ENCODE assay signal across 26 cellular contexts in the genomic region with DNA sequence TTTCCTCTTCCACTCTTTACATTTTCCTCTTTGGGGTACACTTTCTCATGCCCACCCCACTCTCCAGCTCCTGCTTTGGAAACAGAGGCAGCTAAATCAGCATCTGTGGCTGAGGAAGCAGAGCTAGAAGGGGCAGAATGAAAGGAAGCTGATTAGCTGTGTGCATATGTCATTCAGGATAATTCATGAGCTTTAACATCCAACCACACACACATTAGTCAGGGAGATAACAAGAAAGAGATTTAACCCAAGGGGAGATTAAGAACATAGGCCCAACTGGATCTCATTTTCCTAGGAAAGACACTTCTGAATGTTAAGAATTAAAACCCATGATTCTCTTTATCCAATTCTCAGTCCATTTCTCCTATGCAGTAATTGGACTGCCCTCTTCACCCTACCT.
"Had no signal": no experiment of that assay in that cellular context is flagged by ENCODE, and none has a peak within 500 bp of the region (broad histone marks: within the 10 kb centered on the region; RNA-seq: fewer than 3 reads in every experiment).

No MANE protein-coding gene starts in this region.

- ATAC-seq: activated CD4-positive, CD25-positive, alpha-beta regulatory T cell treated with anti-CD3 and anti-CD28 coated beads, Interleukin-2, amount 50 U/mL, for 24 hours; activated T-helper 17 cell treated with anti-CD3 and anti-CD28 coated beads, Interleukin-2, amount 50 U/mL, for 72 hours; left lung; lower lobe of right lung; natural killer cell; sciatic nerve; stimulated activated effector memory CD8-positive, alpha-beta T cell treated with anti-CD3 and anti-CD28 coated beads, Interleukin-12 subunit alpha, Interleukin-12 subunit beta, amount 100 ng/mL, for 72 hours had no signal

- H3K4me3 ChIP-seq: esophagus muscularis mucosa, left lung, lower lobe of right lung, uterus had no signal

- H3K9me3 ChIP-seq: esophagus muscularis mucosa, lower lobe of right lung, neutrophil, uterus had no signal

- H3K27me3 ChIP-seq: esophagus muscularis mucosa, left lung, neutrophil, uterus had no signal

- H3K4me1 Mint-ChIP-seq: activated CD4-positive, alpha-beta T cell treated with anti-CD3 and anti-CD28 coated beads, Interleukin-2, amount 10 ng/mL, durations not matched to agents 24 days and 14 days; activated T-helper 17 cell treated with anti-CD3 and anti-CD28 coated beads, Interleukin-2, amount 50 U/mL, for 72 hours; central memory CD8-positive, alpha-beta T cell; natural killer cell; stimulated activated effector memory CD8-positive, alpha-beta T cell treated with anti-CD3 and anti-CD28 coated beads, Interleukin-12 subunit alpha, Interleukin-12 subunit beta, amount 100 ng/mL, for 72 hours had no signal

- DNase-seq: activated CD4-positive, alpha-beta memory T cell treated with anti-CD3 and anti-CD28 coated beads for 36 hours; activated CD4-positive, alpha-beta T cell treated with anti-CD3 and anti-CD28 coated beads, Interleukin-2, amount 10 ng/mL, durations not matched to agents 24 days and 14 days; activated CD8-positive, alpha-beta memory T cell treated with anti-CD3 and anti-CD28 coated beads, Interleukin-2, amount 50 U/mL, for 4 hours; activated gamma-delta T cell treated with Interleukin-2 at 50 U/mL for 16 hours; activated naive CD4-positive, alpha-beta T cell treated with anti-CD3 and anti-CD28 coated beads, Interleukin-2, amount 50 U/mL, for 16 hours; activated T-cell treated with anti-CD3 and anti-CD28 coated beads, Interleukin-2, amount 50 U/mL, for 24 hours; amygdala; effector CD4-positive, alpha-beta T cell; left lung; lower lobe of right lung; mesenchymal stem cell; natural killer cell; small intestine; stimulated activated CD4-positive, alpha-beta T cell treated with anti-CD3 and anti-CD28 coated beads, Interleukin-4, amount 100 ng/mL, for 24 hours; uterus had no signal

- H3K36me3 ChIP-seq: esophagus muscularis mucosa, left lung, lower lobe of right lung, neutrophil, uterus had no signal

- H3K27me3 Mint-ChIP-seq: activated CD4-positive, alpha-beta T cell treated with anti-CD3 and anti-CD28 coated beads, Interleukin-2, amount 10 ng/mL, durations not matched to agents 24 days and 14 days; dendritic cell treated with granulocyte-macrophage colony-stimulating factor and Interleukin-4, amounts not matched to agents 40 ng/mL and 50 ng/mL, for 4 days had no signal

- H3K27ac Mint-ChIP-seq: activated CD4-positive, alpha-beta memory T cell treated with anti-CD3 and anti-CD28 coated beads for 36 hours; activated CD4-positive, alpha-beta T cell treated with anti-CD3 and anti-CD28 coated beads, Interleukin-2, amount 10 ng/mL, durations not matched to agents 24 days and 14 days; activated T-cell treated with anti-CD3 and anti-CD28 coated beads, Interleukin-2, amount 50 U/mL, for 24 hours; activated T-helper 17 cell treated with anti-CD3 and anti-CD28 coated beads, Interleukin-2, amount 50 U/mL, for 72 hours; dendritic cell treated with granulocyte-macrophage colony-stimulating factor and Interleukin-4, amounts not matched to agents 40 ng/mL and 50 ng/mL, for 4 days; natural killer cell; stimulated activated effector memory CD8-positive, alpha-beta T cell treated with anti-CD3 and anti-CD28 coated beads, Interleukin-12 subunit alpha, Interleukin-12 subunit beta, amount 100 ng/mL, for 72 hours; stimulated activated naive CD8-positive, alpha-beta T cell treated with anti-CD3 and anti-CD28 coated beads, Interleukin-15, Interleukin-2, amounts not matched to agents 100 ng/mL and 50 ng/mL, for 24 hours; type B pancreatic cell had no signal

- H3K4me1 ChIP-seq: left lung, lower lobe of right lung, uterus had no signal

- H3K36me3 Mint-ChIP-seq: activated CD4-positive, alpha-beta memory T cell treated with anti-CD3 and anti-CD28 coated beads for 36 hours; natural killer cell; stimulated activated effector memory CD8-positive, alpha-beta T cell treated with anti-CD3 and anti-CD28 coated beads, Interleukin-12 subunit alpha, Interleukin-12 subunit beta, amount 100 ng/mL, for 72 hours; type B pancreatic cell had no signal

- H3K9me3 Mint-ChIP-seq: activated CD4-positive, alpha-beta memory T cell treated with anti-CD3 and anti-CD28 coated beads for 36 hours; activated CD4-positive, alpha-beta T cell treated with anti-CD3 and anti-CD28 coated beads, Interleukin-2, amount 10 ng/mL, durations not matched to agents 24 days and 14 days; activated T-cell treated with anti-CD3 and anti-CD28 coated beads, Interleukin-2, amount 50 U/mL, for 24 hours; activated T-helper 17 cell treated with anti-CD3 and anti-CD28 coated beads, Interleukin-2, amount 50 U/mL, for 72 hours; central memory CD8-positive, alpha-beta T cell; stimulated activated effector memory CD8-positive, alpha-beta T cell treated with anti-CD3 and anti-CD28 coated beads, Interleukin-12 subunit alpha, Interleukin-12 subunit beta, amount 100 ng/mL, for 72 hours; stimulated activated naive CD8-positive, alpha-beta T cell treated with anti-CD3 and anti-CD28 coated beads, Interleukin-15, Interleukin-2, amounts not matched to agents 100 ng/mL and 50 ng/mL, for 24 hours; type B pancreatic cell had no signal

- H3K27ac ChIP-seq: esophagus muscularis mucosa, left lung, lower lobe of right lung, neutrophil, uterus, VCaP had no signal

- H3K4me3 Mint-ChIP-seq: activated CD4-positive, alpha-beta memory T cell treated with anti-CD3 and anti-CD28 coated beads for 36 hours; activated CD4-positive, alpha-beta T cell treated with anti-CD3 and anti-CD28 coated beads, Interleukin-2, amount 10 ng/mL, durations not matched to agents 24 days and 14 days; activated T-cell treated with anti-CD3 and anti-CD28 coated beads, Interleukin-2, amount 50 U/mL, for 24 hours; activated T-helper 17 cell treated with anti-CD3 and anti-CD28 coated beads, Interleukin-2, amount 50 U/mL, for 72 hours; central memory CD8-positive, alpha-beta T cell; dendritic cell treated with granulocyte-macrophage colony-stimulating factor and Interleukin-4, amounts not matched to agents 40 ng/mL and 50 ng/mL, for 4 days; natural killer cell; stimulated activated effector memory CD8-positive, alpha-beta T cell treated with anti-CD3 and anti-CD28 coated beads, Interleukin-12 subunit alpha, Interleukin-12 subunit beta, amount 100 ng/mL, for 72 hours; stimulated activated naive CD8-positive, alpha-beta T cell treated with anti-CD3 and anti-CD28 coated beads, Interleukin-15, Interleukin-2, amounts not matched to agents 100 ng/mL and 50 ng/mL, for 24 hours; type B pancreatic cell had no signal
